Comparison of ENCODE assay signal across 20 cellular contexts in the genomic region with DNA sequence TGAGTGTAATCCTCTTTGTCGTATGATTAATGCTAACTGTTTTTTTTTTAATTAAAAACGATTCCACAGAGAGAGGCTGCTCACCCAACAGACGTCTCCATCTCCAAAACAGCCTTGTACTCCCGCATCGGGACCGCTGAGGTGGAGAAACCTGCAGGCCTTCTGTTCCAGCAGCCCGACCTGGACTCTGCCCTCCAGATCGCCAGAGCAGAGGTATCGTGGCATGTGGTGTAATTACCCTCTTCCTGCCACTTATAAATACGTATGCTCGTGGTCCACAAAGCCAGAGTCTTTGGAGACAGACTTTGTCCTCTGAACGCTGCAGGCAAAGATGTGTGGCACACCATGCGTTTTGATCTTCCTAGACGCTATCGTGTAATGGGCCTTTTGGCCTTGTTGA. TPM values are rescaled to one million over a fixed set of nuclear protein-coding genes. Genes with fewer than 3 reads are reported as not detected.
DNase-seq lines count a peak whose midpoint lies in the region; ATAC-seq and TF ChIP-seq lines count a peak whose summit lies in the region.
"Had no signal": no experiment of that assay in that cellular context is flagged by ENCODE, and none has a peak within 500 bp of the region (broad histone marks: within the 10 kb centered on the region; RNA-seq: fewer than 3 reads in every experiment).

No MANE protein-coding gene starts in this region.

- H3K27ac Mint-ChIP-seq in progenitor cell of endocrine pancreas, result peak overlapping the region; percentile 90
- H3K27ac Mint-ChIP-seq: CD8-positive, alpha-beta memory T cell; IgD-negative memory B cell had no signal

- H3K4me1 Mint-ChIP-seq in progenitor cell of endocrine pancreas (ENCODE audit: low read depth), result peaks cover 19% of the 10 kb centered on the region
- H3K4me1 Mint-ChIP-seq: CD8-positive, alpha-beta memory T cell; IgD-negative memory B cell had no signal

- in situ Hi-C loops in gastrocnemius medialis (cut with MboI; ENCODE audit: low sequenced_read_pairs in 4 of 4), result no loop called here

- H3K4me1 ChIP-seq in BE2C (peaks cover 36% of the 10 kb centered on the region), Peyer's patch (peaks cover 0 to 4% (median 0%) of the 10 kb centered on the region in 4 donors), gastrocnemius medialis (peaks cover 23 to 25% of the 10 kb centered on the region in 2 donors)

- peaks cover 23% of the 10 kb centered on the region for H3K36me3 Mint-ChIP-seq in progenitor cell of endocrine pancreas (ENCODE audit: insufficient read depth)
- H3K36me3 Mint-ChIP-seq: CD8-positive, alpha-beta memory T cell; IgD-negative memory B cell had no signal

- intact Hi-C loops in gastrocnemius medialis (cut with DNase I; ENCODE audit: low total_unique reads), result loop anchor here (10.0 kb wide), 1 partner anchor 183 kb away; no protein-coding TSS in a partner anchor

- H3K9me3 ChIP-seq in BE2C, result no peaks in the 10 kb centered on the region
- no peaks in the 10 kb centered on the region for H3K9me3 ChIP-seq in Peyer's patch
- no peaks in the 10 kb centered on the region for H3K9me3 ChIP-seq in gastrocnemius medialis

- ATAC-seq in gastrocnemius medialis (no peak), GM19023 (IDR thresholded peaks at IDR 0.05; ENCODE audit: unreplicated experiment) (no peak)

- H3K9me3 Mint-ChIP-seq in progenitor cell of endocrine pancreas (ENCODE audit: low read depth), result no peaks in the 10 kb centered on the region
- H3K9me3 Mint-ChIP-seq: CD8-positive, alpha-beta memory T cell; IgD-negative memory B cell had no signal

- no peak for TF ChIP-seq CTCF in BE2C (IDR thresholded peaks at IDR 0.05; ENCODE audit: low read depth, low read length)
- TF ChIP-seq CTCF in Peyer's patch (IDR thresholded peaks at IDR 0.05), result peak in 1 of 6 experiments; percentile 21
- TF ChIP-seq CTCF in progenitor cell of endocrine pancreas (IDR thresholded peaks at IDR 0.05; ENCODE audit: unreplicated experiment), result no peak
- no peak for TF ChIP-seq CTCF in gastrocnemius medialis (IDR thresholded peaks at IDR 0.05 in 4 of 5, conservative IDR thresholded peaks at IDR 0.05 in 1 of 5)

- peak; percentile 12 for DNase-seq in NCI-H1436 (lab: John Stamatoyannopoulos, UW)
- DNase-seq in NCI-H1436 treated with DMSO at 0.1 percent for 48 hours (lab: John Stamatoyannopoulos, UW), result no peak
- peak; percentile 57 for DNase-seq in BE2C
- DNase-seq in Peyer's patch, result peak in 2 of 3 donors; percentile 75 to 83
- DNase-seq in progenitor cell of endocrine pancreas (ENCODE audit: low spot score, unreplicated experiment), result no peak
- DNase-seq in NCI-H2227 (lab: John Stamatoyannopoulos, UW; ENCODE audit: unreplicated experiment), result no peak
- no peak for DNase-seq in gastrocnemius medialis
- DNase-seq: 8988T; AML-193; CD8-positive, alpha-beta memory T cell; MV-4-11; NCI-H2029; NCI-H446 treated with DMSO at 0.1 percent for 48 hours; OCI-M1; Right ventricle myocardium superior had no signal

- H3K27me3 Mint-ChIP-seq in progenitor cell of endocrine pancreas, result no peaks in the 10 kb centered on the region

- H3K27ac ChIP-seq in Peyer's patch (no peak overlapping the region), gastrocnemius medialis (peak overlapping the region in 1 of 4 donors; percentile 95)
- H3K27ac ChIP-seq: C4-2B had no signal

- H3K4me3 Mint-ChIP-seq in progenitor cell of endocrine pancreas (ENCODE audit: low read depth), result no peak overlapping the region
- H3K4me3 Mint-ChIP-seq: CD8-positive, alpha-beta memory T cell; IgD-negative memory B cell had no signal

- TF ChIP-seq POLR2A in Peyer's patch (IDR thresholded peaks at IDR 0.05) (no peak), gastrocnemius medialis (IDR thresholded peaks at IDR 0.05) (no peak)

- H3K27me3 ChIP-seq in BE2C, result no peaks in the 10 kb centered on the region
- H3K27me3 ChIP-seq in Peyer's patch, result no peaks in the 10 kb centered on the region
- H3K27me3 ChIP-seq in gastrocnemius medialis, result no peaks in the 10 kb centered on the region

- H3K4me3 ChIP-seq in BE2C (ENCODE audit: low read depth, low read length) (peak overlapping the region; percentile 14), Peyer's patch (no peak overlapping the region), gastrocnemius medialis (no peak overlapping the region)

- H3K36me3 ChIP-seq in BE2C, result peaks cover 14% of the 10 kb centered on the region
- H3K36me3 ChIP-seq in Peyer's patch, result peaks cover 0 to 61% (median 0%) of the 10 kb centered on the region in 3 donors
- peaks cover 0 to 64% of the 10 kb centered on the region in 2 donors for H3K36me3 ChIP-seq in gastrocnemius medialis

RNA-seq across cellular contexts. Expression of gene BTBD16, which starts 33.8 kb away (rescaled TPM):
- not detected for polyA plus RNA-seq in BE2C (2012; ENCODE audit: insufficient read depth, insufficient read length, low read depth)
- total RNA-seq in Peyer's patch, result not detected
- not detected in 2 replicates for total RNA-seq in progenitor cell of endocrine pancreas
- under 1 TPM in 2 of 4 donors, not detected in 2; 0.46 to 0.55 TPM for total RNA-seq in gastrocnemius medialis
- total RNA-seq: CD8-positive, alpha-beta memory T cell; Right ventricle myocardium superior; RPMI7951 had no signal
- polyA plus RNA-seq: AG04450; CD8-positive, alpha-beta memory T cell; IgD-negative memory B cell had no signal

Comparison
In these comparisons a context has a peak if more than half of its experiments do, and no peak if none do; other contexts are left out.
1. DNase-seq: peak in NCI-H1436 (single experiment), BE2C (single experiment) and Peyer's patch (2 of 3); none in NCI-H1436 treated with DMSO at 0.1 percent for 48 hours (single experiment), progenitor cell of endocrine pancreas (single experiment), NCI-H2227 (single experiment) and gastrocnemius medialis (0 of 2).